ENCODE assay signal across 8 cellular contexts in the genomic region with DNA sequence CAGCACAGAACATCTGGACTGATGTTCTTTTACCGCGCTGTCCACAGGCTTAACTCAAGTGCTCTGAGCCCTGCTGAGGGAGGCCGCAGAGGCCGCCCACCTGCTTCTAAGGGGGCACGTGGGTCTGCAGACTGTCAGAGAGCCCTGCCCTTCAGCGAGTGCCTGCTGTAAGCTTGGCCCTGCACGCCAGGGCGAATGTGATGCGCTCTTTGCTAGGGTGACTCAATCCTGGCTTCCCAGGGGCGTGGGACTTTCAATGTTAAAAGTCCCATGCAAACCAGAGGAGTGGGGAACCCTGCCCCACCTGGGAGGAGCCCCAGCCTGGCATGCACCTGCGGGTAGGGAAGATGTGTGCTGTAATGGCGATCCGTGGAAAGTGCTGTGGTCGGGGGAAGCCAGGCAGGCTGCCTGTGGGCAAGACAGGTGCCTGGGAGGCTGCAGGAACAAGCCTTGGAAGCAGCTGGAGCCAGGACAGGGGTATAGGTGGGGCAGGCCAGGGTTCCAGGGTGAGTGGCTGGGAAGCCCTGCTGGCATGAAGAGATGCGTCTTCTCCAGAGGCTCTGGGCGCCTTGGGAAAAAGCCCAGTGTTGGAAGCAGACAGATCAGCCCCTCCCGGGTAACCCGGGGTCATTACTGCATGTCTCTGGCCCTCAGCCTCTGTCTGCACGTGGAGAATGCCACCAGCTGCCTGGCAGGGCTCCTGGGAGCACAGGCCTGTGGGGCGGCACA. TPM values are rescaled to one million over a fixed set of nuclear protein-coding genes. Genes with fewer than 3 reads are reported as not detected.
A peak's percentile ranks its signal among the peaks of the same experiment; 100 is the strongest.
DNase-seq lines count a peak whose midpoint lies in the region; TF ChIP-seq lines count a peak whose summit lies in the region.

No MANE protein-coding gene starts in this region.

- 8 to 9% methylated on average over 20 of the region's 20 CpGs for WGBS in GM23248 (ENCODE audit: low coverage in 1 of 2, low lambda C conversion rate in 2 of 2, missing lambda C conversion rate in 2 of 2), 2 experiments

- H3K4me3 Mint-ChIP-seq in osteocyte (ENCODE audit: unreplicated experiment), result no peak overlapping the region

- no peaks in the 10 kb centered on the region for H3K36me3 Mint-ChIP-seq in osteocyte (ENCODE audit: unreplicated experiment)

- TF ChIP-seq CTCF in GM10248 (IDR thresholded peaks at IDR 0.05; ENCODE audit: control extremely low read depth, extremely low read depth, low read depth, missing control alignments), result no peak
- TF ChIP-seq CTCF in Loucy (conservative IDR thresholded peaks at IDR 0.05; ENCODE audit: low read length), result no peak
- no peak for TF ChIP-seq CTCF in fibroblast of pulmonary artery (IDR thresholded peaks at IDR 0.05; ENCODE audit: low read length, missing control alignments)
- TF ChIP-seq CTCF in osteocyte (IDR thresholded peaks at IDR 0.05), result no peak

- no peaks in the 10 kb centered on the region for H3K9me3 Mint-ChIP-seq in osteocyte (ENCODE audit: unreplicated experiment)

- no peaks in the 10 kb centered on the region for H3K9me2 ChIP-seq in GM23248 (ENCODE audit: insufficient read depth)
- no peaks in the 10 kb centered on the region for H3K9me2 ChIP-seq in Loucy (replicated peaks; ENCODE audit: low read depth, low read length)

- peaks cover 40% of the 10 kb centered on the region for H3K79me2 ChIP-seq in GM23248 (ENCODE audit: insufficient read depth)
- peaks cover 40% of the 10 kb centered on the region for H3K79me2 ChIP-seq in Loucy (ENCODE audit: insufficient read depth, low read length)

- H3K4me2 ChIP-seq in GM23248 (ENCODE audit: unreplicated experiment), result peak overlapping the region; percentile 69
- peak overlapping the region; percentile 69 for H3K4me2 ChIP-seq in Loucy (ENCODE audit: low read depth, low read length, poor library complexity, severe bottlenecking)

- no peaks in the 10 kb centered on the region for H4K20me1 ChIP-seq in GM23248 (ENCODE audit: insufficient read depth)
- peaks cover 37% of the 10 kb centered on the region for H4K20me1 ChIP-seq in Loucy (ENCODE audit: insufficient read depth, low read length, poor library complexity, severe bottlenecking)

- POLR2A ChIA-PET in GM10248 (lab: Yijun Ruan, JAX), result interaction anchor here (0.6 to 1.6 kb wide), 3 partner anchors 19 to 811 kb away, joined by 4 to 6 read pairs (median 4); no protein-coding TSS in a partner anchor

- CTCF ChIA-PET in GM10248 (lab: Yijun Ruan, JAX), result interaction anchor here (1.0 to 4.0 kb wide), 4 partner anchors 14 to 112 kb away, joined by 3 to 27 read pairs (median 8); no protein-coding TSS in a partner anchor

- H2AFZ ChIP-seq in GM23248 (peak overlapping the region; percentile 73), Loucy (ENCODE audit: low read length) (no peak overlapping the region)

- no peaks in the 10 kb centered on the region for H3K27me3 Mint-ChIP-seq in osteocyte (ENCODE audit: unreplicated experiment)

- H3K27me3 ChIP-seq in GM23248 (replicated peaks; ENCODE audit: insufficient read depth) (peaks cover 18% of the 10 kb centered on the region), Loucy (ENCODE audit: insufficient read depth, low read length, poor library complexity, severe bottlenecking) (no peaks in the 10 kb centered on the region)

- H3K36me3 ChIP-seq in GM23248 (ENCODE audit: low read depth) (no peaks in the 10 kb centered on the region), Loucy (ENCODE audit: insufficient read depth, low read length) (no peaks in the 10 kb centered on the region)

- in situ Hi-C loops in GM23248 (cut with MboI), result no loop called here

- peaks cover 15% of the 10 kb centered on the region; the same call in 1 of the 2 replicates for H3K4me1 ChIP-seq in GM23248 (ENCODE audit: insufficient read depth)
- peaks cover 27% of the 10 kb centered on the region for H3K4me1 ChIP-seq in Loucy (ENCODE audit: insufficient read depth, low read length, poor library complexity, severe bottlenecking)

- H3K4me3 ChIP-seq in GM23248 (peak overlapping the region; percentile 88), Loucy (ENCODE audit: low read length, poor library complexity, severe bottlenecking) (peak overlapping the region; percentile 69), fibroblast of pulmonary artery (replicated peaks; ENCODE audit: low read depth, low read length) (peak overlapping the region; percentile 86)

- H3K9me3 ChIP-seq in GM23248 (ENCODE audit: low read depth) (no peaks in the 10 kb centered on the region), Loucy (ENCODE audit: insufficient read depth, low read depth, low read length) (no peaks in the 10 kb centered on the region)

- H3K27ac Mint-ChIP-seq in osteocyte (ENCODE audit: unreplicated experiment), result peak overlapping the region; percentile 23

- peaks cover 46% of the 10 kb centered on the region for H3K4me1 Mint-ChIP-seq in osteocyte (ENCODE audit: unreplicated experiment)

- H3F3A ChIP-seq in GM23248 (ENCODE audit: insufficient read depth) (no peaks in the 10 kb centered on the region), Loucy (ENCODE audit: low read depth) (no peaks in the 10 kb centered on the region)

- H3K9ac ChIP-seq in GM23248, result peak overlapping the region; percentile 93
- H3K9ac ChIP-seq in Loucy (ENCODE audit: low read depth, low read length, poor library complexity, severe bottlenecking), result peak overlapping the region; percentile 40

- peak overlapping the region; percentile 74 for H3K27ac ChIP-seq in GM23248

- DNase-seq in GM10248 (ENCODE audit: extremely low spot score), result peak; percentile 71
- DNase-seq in GM23248, result peak; percentile 94
- DNase-seq in activated CD8-positive, alpha-beta memory T cell treated with anti-CD3 and anti-CD28 coated beads, Interleukin-2, amount 50 U/mL, for 4 hours, result peak; percentile 61
- DNase-seq in fibroblast of pulmonary artery (ENCODE audit: low read depth), result peak; percentile 24
- DNase-seq in osteocyte (ENCODE audit: extremely low spot score, unreplicated experiment), result no peak
- DNase-seq in NCI-H187 treated with DMSO at 0.1 percent for 48 hours (lab: John Stamatoyannopoulos, UW), result no peak
- no peak for DNase-seq in NCI-H1417 treated with DMSO at 0.1 percent for 48 hours (lab: John Stamatoyannopoulos, UW)

RNA-seq across cellular contexts. Expression of gene PANK4, which starts 0.6 kb away (rescaled TPM):
- total RNA-seq in GM23248 (2014; rRNA removed; shearing (Covaris generic)), result 29.7 and 35.5 TPM in 2 replicates
- 15.5 and 18.0 TPM in 2 replicates for polyA plus RNA-seq in GM23248 (2016; fragmentation: Nextera tagmentation; extraction: Ambion mirVana)
- total RNA-seq in osteocyte, result 34.1 and 34.4 TPM in 2 replicates

RNA-seq across cellular contexts. Expression of gene HES5, which starts 3.1 kb away (rescaled TPM):
- 1.1 TPM in 1 of 2 replicates, not detected in the other for total RNA-seq in GM23248 (2014; rRNA removed; shearing (Covaris generic))
- polyA plus RNA-seq in GM23248 (2016; fragmentation: Nextera tagmentation; extraction: Ambion mirVana), result not detected in 2 replicates
- 0.29 TPM in 1 of 2 replicates, not detected in the other for total RNA-seq in osteocyte

RNA-seq across cellular contexts. Expression of gene TNFRSF14, which starts 29.2 kb away (rescaled TPM):
- 4.7 and 13.3 TPM in 2 replicates for total RNA-seq in GM23248 (2014; rRNA removed; shearing (Covaris generic))
- 7.8 and 7.9 TPM in 2 replicates for polyA plus RNA-seq in GM23248 (2016; fragmentation: Nextera tagmentation; extraction: Ambion mirVana)
- 6.5 TPM in 2 replicates for total RNA-seq in osteocyte

RNA-seq across cellular contexts. Expression of gene PLCH2, which starts 50.9 kb away (rescaled TPM):
- 0.13 TPM in 1 of 2 replicates, not detected in the other for total RNA-seq in GM23248 (2014; rRNA removed; shearing (Covaris generic))
- polyA plus RNA-seq in GM23248 (2016; fragmentation: Nextera tagmentation; extraction: Ambion mirVana), result not detected in 2 replicates
- 11.7 and 12.6 TPM in 2 replicates for total RNA-seq in osteocyte

RNA-seq across cellular contexts. Expression of gene PRXL2B, which starts 59.6 kb away (rescaled TPM):
- 8.5 and 11.3 TPM in 2 replicates for total RNA-seq in GM23248 (2014; rRNA removed; shearing (Covaris generic))
- polyA plus RNA-seq in GM23248 (2016; fragmentation: Nextera tagmentation; extraction: Ambion mirVana), result 12.4 and 13.5 TPM in 2 replicates
- 24.0 and 24.8 TPM in 2 replicates for total RNA-seq in osteocyte

Comparison
In these comparisons a context has a peak if more than half of its experiments do, and no peak if none do; other contexts are left out.
1. DNase-seq: peak in GM10248 (single experiment), GM23248 (single experiment), activated CD8-positive, alpha-beta memory T cell treated with anti-CD3 and anti-CD28 coated beads, Interleukin-2, amount 50 U/mL, for 4 hours (single experiment) and fibroblast of pulmonary artery (single experiment); none in osteocyte (single experiment), NCI-H187 treated with DMSO at 0.1 percent for 48 hours (single experiment) and NCI-H1417 treated with DMSO at 0.1 percent for 48 hours (single experiment).
2. Peak in every context shown above with its lines, with median percentiles within 50 percentile points of each other: H3K4me3 ChIP-seq.